ENCODE assay signal across 1 cellular context in the genomic region with DNA sequence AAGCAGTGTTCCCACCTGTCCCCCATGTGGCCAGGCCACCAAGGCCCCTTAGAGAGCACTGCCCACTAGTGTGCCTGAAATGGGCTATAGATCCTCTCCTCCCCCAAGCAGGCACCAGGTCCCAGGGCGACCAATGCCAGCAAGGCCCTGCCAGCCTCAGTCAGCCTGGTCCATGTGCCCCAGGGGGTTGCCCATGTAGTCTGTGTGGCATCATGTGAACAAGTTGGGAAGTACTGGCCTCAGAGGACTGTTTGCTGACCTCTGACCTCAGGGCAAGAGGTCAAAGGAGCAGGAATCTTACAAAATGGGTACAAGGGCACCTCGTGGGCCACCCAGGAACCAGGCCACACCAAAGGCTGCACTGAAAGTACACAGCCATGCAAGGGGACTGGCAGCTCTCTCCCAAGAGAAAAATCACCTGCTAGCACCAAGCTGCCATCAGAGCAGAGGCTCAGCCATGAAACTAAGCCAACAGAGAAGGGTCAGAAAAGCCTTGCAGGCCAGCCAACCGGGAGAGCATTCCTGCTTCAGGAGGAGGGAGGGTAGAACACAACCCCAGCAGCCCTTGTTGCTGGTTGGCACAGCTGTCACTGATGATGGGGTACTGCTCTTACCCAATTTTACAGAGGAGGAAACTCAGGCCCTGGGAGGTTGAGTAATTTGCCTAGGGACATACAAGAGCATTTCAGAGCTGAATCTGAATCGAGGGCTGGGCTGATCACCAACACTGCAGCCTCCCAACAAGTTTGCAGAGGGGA.
TF ChIP-seq lines count a peak whose summit lies in the region.

No MANE protein-coding gene starts in this region.

TF ChIP-seq in IMR-90, 13 proteins besides CTCF, POLR2A, EP300 and RAD21:
- TF ChIP-seq, protein P1, sequence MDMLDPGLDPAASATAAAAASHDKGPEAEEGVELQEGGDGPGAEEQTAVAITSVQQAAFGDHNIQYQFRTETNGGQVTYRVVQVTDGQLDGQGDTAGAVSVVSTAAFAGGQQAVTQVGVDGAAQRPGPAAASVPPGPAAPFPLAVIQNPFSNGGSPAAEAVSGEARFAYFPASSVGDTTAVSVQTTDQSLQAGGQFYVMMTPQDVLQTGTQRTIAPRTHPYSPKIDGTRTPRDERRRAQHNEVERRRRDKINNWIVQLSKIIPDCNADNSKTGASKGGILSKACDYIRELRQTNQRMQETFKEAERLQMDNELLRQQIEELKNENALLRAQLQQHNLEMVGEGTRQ (IDR thresholded peaks at IDR 0.05; ENCODE audit: low read depth, low read length) = no peak
- TF ChIP-seq MAFK (IDR thresholded peaks at IDR 0.05; ENCODE audit: low read depth, low read length) = no peak
- no peak for TF ChIP-seq BHLHE40 (IDR thresholded peaks at IDR 0.05; ENCODE audit: low read depth, low read length)
- TF ChIP-seq, protein P2, sequence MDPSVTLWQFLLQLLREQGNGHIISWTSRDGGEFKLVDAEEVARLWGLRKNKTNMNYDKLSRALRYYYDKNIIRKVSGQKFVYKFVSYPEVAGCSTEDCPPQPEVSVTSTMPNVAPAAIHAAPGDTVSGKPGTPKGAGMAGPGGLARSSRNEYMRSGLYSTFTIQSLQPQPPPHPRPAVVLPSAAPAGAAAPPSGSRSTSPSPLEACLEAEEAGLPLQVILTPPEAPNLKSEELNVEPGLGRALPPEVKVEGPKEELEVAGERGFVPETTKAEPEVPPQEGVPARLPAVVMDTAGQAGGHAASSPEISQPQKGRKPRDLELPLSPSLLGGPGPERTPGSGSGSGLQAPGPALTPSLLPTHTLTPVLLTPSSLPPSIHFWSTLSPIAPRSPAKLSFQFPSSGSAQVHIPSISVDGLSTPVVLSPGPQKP (IDR thresholded peaks at IDR 0.05; ENCODE audit: borderline replicate concordance, low read depth, low read length) = no peak
- TF ChIP-seq NFE2L2 (IDR thresholded peaks at IDR 0.05; ENCODE audit: low read depth, low read length) = no peak
- no peak for TF ChIP-seq SMC3 (IDR thresholded peaks at IDR 0.05; ENCODE audit: low read depth, low read length)
- TF ChIP-seq MXI1 (IDR thresholded peaks at IDR 0.05; ENCODE audit: borderline replicate concordance, low read depth, low read length) = no peak
- no peak for TF ChIP-seq MAZ (IDR thresholded peaks at IDR 0.05; ENCODE audit: borderline replicate concordance, low read depth, low read length)
- TF ChIP-seq CHD1 (IDR thresholded peaks at IDR 0.05; ENCODE audit: low read depth, low read length) = no peak
- TF ChIP-seq RCOR1 (IDR thresholded peaks at IDR 0.05; ENCODE audit: insufficient replicate concordance, low read length) = no peak
- no peak for TF ChIP-seq FOS (IDR thresholded peaks at IDR 0.05; ENCODE audit: low read depth, low read length)
- no peak for TF ChIP-seq RFX5 (IDR thresholded peaks at IDR 0.05; ENCODE audit: low read depth, low read length)
- no peak for TF ChIP-seq CEBPB (IDR thresholded peaks at IDR 0.05; ENCODE audit: low read depth, low read length)
